19 cellular contexts compared by ENCODE assay signal in the genomic region with DNA sequence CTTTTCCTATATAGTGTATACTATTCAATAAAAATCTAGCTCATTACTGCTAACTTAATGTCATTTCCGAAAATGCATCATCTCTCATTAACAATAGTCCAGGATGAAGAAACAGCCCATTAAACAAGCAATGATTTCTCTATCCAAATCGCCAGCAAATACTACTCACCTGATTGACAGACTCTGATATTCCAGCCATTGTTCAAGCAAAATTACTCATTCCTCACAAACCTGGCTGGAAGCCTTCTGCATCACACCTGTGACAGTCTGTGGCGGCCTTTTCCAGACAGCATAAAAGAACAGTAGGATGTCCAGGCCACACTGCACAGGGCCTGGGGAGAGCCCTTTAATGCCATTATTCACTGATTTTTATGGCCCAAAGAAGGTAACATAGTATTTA.
DNase-seq lines count a peak whose midpoint lies in the region; ATAC-seq and TF ChIP-seq lines count a peak whose summit lies in the region.
"Had no signal": no experiment of that assay in that cellular context is flagged by ENCODE, and none has a peak within 500 bp of the region (broad histone marks: within the 10 kb centered on the region; RNA-seq: fewer than 3 reads in every experiment).

No MANE protein-coding gene starts in this region.

- H3K4me3 ChIP-seq in BE2C (ENCODE audit: low read depth, low read length) = no peak overlapping the region
- H3K4me3 ChIP-seq: body of pancreas, dorsolateral prefrontal cortex, hepatocyte, mucosa of descending colon, ovary had no signal

- H3K36me3 Mint-ChIP-seq in activated CD4-positive, alpha-beta T cell treated with anti-CD3 and anti-CD28 coated beads, Interleukin-2, amount 10 ng/mL, durations not matched to agents 7 days and 5 days (ENCODE audit: low read depth) = peaks cover 28% of the 10 kb centered on the region
- H3K36me3 Mint-ChIP-seq in activated T-helper 1 cell treated with anti-CD3 and anti-CD28 coated beads, Interleukin-12 subunit alpha, Interleukin-12 subunit beta, Interleukin-2, Interleukin-4 antibody, amounts not matched to agents 30 ng/mL and 10 ng/mL and 1 ng/mL, durations not matched to agents 14 hours and 24 hours and 36 hours (ENCODE audit: low read depth) = peaks cover 10% of the 10 kb centered on the region
- H3K36me3 Mint-ChIP-seq in natural killer cell treated with Interleukin-12 subunit alpha and Interleukin-12 subunit beta and Interleukin-15 and Interleukin-18, amount 100 ng/mL, for 72 hours = no peaks in the 10 kb centered on the region

- no peaks in the 10 kb centered on the region for H3K4me1 ChIP-seq in BE2C

- H3K27me3 Mint-ChIP-seq in activated CD4-positive, alpha-beta T cell treated with anti-CD3 and anti-CD28 coated beads, Interleukin-2, amount 10 ng/mL, durations not matched to agents 7 days and 5 days = no peaks in the 10 kb centered on the region
- no peaks in the 10 kb centered on the region for H3K27me3 Mint-ChIP-seq in activated T-helper 1 cell treated with anti-CD3 and anti-CD28 coated beads, Interleukin-12 subunit alpha, Interleukin-12 subunit beta, Interleukin-2, Interleukin-4 antibody, amounts not matched to agents 30 ng/mL and 10 ng/mL and 1 ng/mL, durations not matched to agents 14 hours and 24 hours and 36 hours (ENCODE audit: insufficient read depth)
- H3K27me3 Mint-ChIP-seq in natural killer cell treated with Interleukin-12 subunit alpha and Interleukin-12 subunit beta and Interleukin-15 and Interleukin-18, amount 100 ng/mL, for 72 hours = no peaks in the 10 kb centered on the region

- TF ChIP-seq CTCF in BE2C (IDR thresholded peaks at IDR 0.05; ENCODE audit: low read depth, low read length) = no peak

- no peaks in the 10 kb centered on the region for H3K27me3 ChIP-seq in BE2C
- H3K27me3 ChIP-seq: body of pancreas, dorsolateral prefrontal cortex, hepatocyte, ovary had no signal

- ATAC-seq in natural killer cell treated with Interleukin-12 subunit alpha and Interleukin-12 subunit beta and Interleukin-15 and Interleukin-18, amount 100 ng/mL, for 72 hours = no peak
- ATAC-seq: body of pancreas, Right ventricle myocardium inferior had no signal

- no peaks in the 10 kb centered on the region; the same call in 1 of the 2 replicates for H3K36me3 ChIP-seq in BE2C
- H3K36me3 ChIP-seq: ovary had no signal

- intact Hi-C loops in activated T-helper 1 cell treated with anti-CD3 and anti-CD28 coated beads, Interleukin-12 subunit alpha, Interleukin-12 subunit beta, Interleukin-2, Interleukin-4 antibody, amounts not matched to agents 30 ng/mL and 10 ng/mL and 1 ng/mL, durations not matched to agents 14 hours and 24 hours and 36 hours (cut with micrococcal nuclease) = loop anchor here (2.0 to 5.0 kb wide), 3 partner anchors 31 to 519 kb away; a partner anchor contains a TSS

- no peak for DNase-seq in activated CD4-positive, alpha-beta T cell treated with anti-CD3 and anti-CD28 coated beads, Interleukin-2, amount 10 ng/mL, durations not matched to agents 7 days and 5 days
- DNase-seq in activated CD4-positive, alpha-beta T cell treated with anti-CD3 and anti-CD28 coated beads for 1 hour = no peak
- DNase-seq in NCI-H146 (lab: John Stamatoyannopoulos, UW) (peak; percentile 93), BE2C (no peak), NCI-H1048 (lab: John Stamatoyannopoulos, UW) (no peak)
- DNase-seq in activated T-helper 1 cell treated with anti-CD3 and anti-CD28 coated beads, Interleukin-12 subunit alpha, Interleukin-12 subunit beta, Interleukin-2, Interleukin-4 antibody, amounts not matched to agents 30 ng/mL and 10 ng/mL and 1 ng/mL, durations not matched to agents 14 hours and 24 hours and 36 hours (ENCODE audit: low spot score) = no peak
- DNase-seq in natural killer cell treated with Interleukin-12 subunit alpha and Interleukin-12 subunit beta and Interleukin-15 and Interleukin-18, amount 100 ng/mL, for 72 hours (ENCODE audit: low spot score) = no peak
- no peak for DNase-seq in activated CD8-positive, alpha-beta memory T cell treated with anti-CD3 and anti-CD28 coated beads, Interleukin-2, amount 50 U/mL, for 48 hours
- DNase-seq: Caco-2, dorsolateral prefrontal cortex, H7, kidney glomerular epithelial cell, NCI-H2107, ovary, trophoblast cell had no signal

- POLR2A ChIA-PET in activated CD4-positive, alpha-beta T cell treated with anti-CD3 and anti-CD28 coated beads, Interleukin-2, amount 10 ng/mL, durations not matched to agents 7 days and 5 days (lab: Charles Lee) = no interaction called here

- CTCF ChIA-PET in activated CD4-positive, alpha-beta T cell treated with anti-CD3 and anti-CD28 coated beads, Interleukin-2, amount 10 ng/mL, durations not matched to agents 7 days and 5 days (lab: Charles Lee) = interaction anchor here (1.7 kb wide), 1 partner anchor 219 kb away, joined by 5 read pairs; no protein-coding TSS in a partner anchor

- H3K9me3 ChIP-seq in BE2C = no peaks in the 10 kb centered on the region
- H3K9me3 ChIP-seq: body of pancreas, Caco-2, mucosa of descending colon, ovary had no signal

- peaks cover 61% of the 10 kb centered on the region for H3K4me1 Mint-ChIP-seq in activated CD4-positive, alpha-beta T cell treated with anti-CD3 and anti-CD28 coated beads, Interleukin-2, amount 10 ng/mL, durations not matched to agents 7 days and 5 days
- peaks cover 59% of the 10 kb centered on the region for H3K4me1 Mint-ChIP-seq in activated T-helper 1 cell treated with anti-CD3 and anti-CD28 coated beads, Interleukin-12 subunit alpha, Interleukin-12 subunit beta, Interleukin-2, Interleukin-4 antibody, amounts not matched to agents 30 ng/mL and 10 ng/mL and 1 ng/mL, durations not matched to agents 14 hours and 24 hours and 36 hours (ENCODE audit: low read depth)
- peaks cover 26 to 36% of the 10 kb centered on the region in 2 donors for H3K4me1 Mint-ChIP-seq in natural killer cell treated with Interleukin-12 subunit alpha and Interleukin-12 subunit beta and Interleukin-15 and Interleukin-18, amount 100 ng/mL, for 72 hours (ENCODE audit: low read depth in 2 of 2)

- H3K27ac Mint-ChIP-seq in activated CD4-positive, alpha-beta T cell treated with anti-CD3 and anti-CD28 coated beads, Interleukin-2, amount 10 ng/mL, durations not matched to agents 7 days and 5 days = peak overlapping the region; percentile 92
- H3K27ac Mint-ChIP-seq in activated T-helper 1 cell treated with anti-CD3 and anti-CD28 coated beads, Interleukin-12 subunit alpha, Interleukin-12 subunit beta, Interleukin-2, Interleukin-4 antibody, amounts not matched to agents 30 ng/mL and 10 ng/mL and 1 ng/mL, durations not matched to agents 14 hours and 24 hours and 36 hours = peak overlapping the region; percentile 45
- peak overlapping the region; percentile 81 to 93 for H3K27ac Mint-ChIP-seq in natural killer cell treated with Interleukin-12 subunit alpha and Interleukin-12 subunit beta and Interleukin-15 and Interleukin-18, amount 100 ng/mL, for 72 hours

- H3K9me3 Mint-ChIP-seq in activated CD4-positive, alpha-beta T cell treated with anti-CD3 and anti-CD28 coated beads, Interleukin-2, amount 10 ng/mL, durations not matched to agents 7 days and 5 days = peaks cover 9% of the 10 kb centered on the region
- H3K9me3 Mint-ChIP-seq in activated T-helper 1 cell treated with anti-CD3 and anti-CD28 coated beads, Interleukin-12 subunit alpha, Interleukin-12 subunit beta, Interleukin-2, Interleukin-4 antibody, amounts not matched to agents 30 ng/mL and 10 ng/mL and 1 ng/mL, durations not matched to agents 14 hours and 24 hours and 36 hours = peaks cover 4% of the 10 kb centered on the region
- H3K9me3 Mint-ChIP-seq in natural killer cell treated with Interleukin-12 subunit alpha and Interleukin-12 subunit beta and Interleukin-15 and Interleukin-18, amount 100 ng/mL, for 72 hours = no peaks in the 10 kb centered on the region

- H3K4me3 Mint-ChIP-seq in activated CD4-positive, alpha-beta T cell treated with anti-CD3 and anti-CD28 coated beads, Interleukin-2, amount 10 ng/mL, durations not matched to agents 7 days and 5 days = peak overlapping the region; percentile 56
- H3K4me3 Mint-ChIP-seq in activated T-helper 1 cell treated with anti-CD3 and anti-CD28 coated beads, Interleukin-12 subunit alpha, Interleukin-12 subunit beta, Interleukin-2, Interleukin-4 antibody, amounts not matched to agents 30 ng/mL and 10 ng/mL and 1 ng/mL, durations not matched to agents 14 hours and 24 hours and 36 hours = peak overlapping the region; percentile 46
- peak overlapping the region; percentile 75 for H3K4me3 Mint-ChIP-seq in natural killer cell treated with Interleukin-12 subunit alpha and Interleukin-12 subunit beta and Interleukin-15 and Interleukin-18, amount 100 ng/mL, for 72 hours
